Comparison of ENCODE assay signal across 1 cellular context in the genomic region with DNA sequence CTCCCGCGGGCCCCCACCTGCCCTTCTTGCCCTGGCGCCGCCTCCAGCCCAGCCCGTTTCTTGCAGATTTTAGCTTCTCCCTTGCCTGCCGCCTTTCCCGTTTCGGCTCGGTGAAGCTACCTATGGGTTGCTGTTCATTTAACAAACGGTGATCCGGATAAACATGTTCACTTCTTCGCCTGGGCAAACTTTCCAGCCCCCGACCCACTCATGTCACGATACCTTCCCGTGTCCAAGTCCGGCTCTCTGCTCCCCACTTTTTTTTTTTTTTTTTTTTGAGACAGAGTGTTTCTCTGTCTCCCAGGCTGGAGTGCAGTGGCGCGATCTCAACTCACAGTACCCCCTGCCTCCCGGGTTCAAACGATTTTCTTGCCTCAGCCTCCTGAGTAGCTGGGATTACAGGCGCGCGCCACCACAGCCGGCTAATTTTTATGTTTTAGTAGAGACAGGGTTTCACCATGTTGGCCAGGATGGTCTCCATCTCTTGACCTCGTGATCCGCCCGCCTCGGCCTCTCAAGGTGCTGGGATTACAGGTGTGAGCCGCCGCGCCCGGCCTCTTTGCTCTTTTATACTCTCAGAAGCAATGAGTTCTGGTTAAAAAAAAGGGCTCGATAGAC.
TF ChIP-seq lines count a peak whose summit lies in the region.

No MANE protein-coding gene starts in this region.

TF ChIP-seq in GM23338, 12 proteins besides CTCF, POLR2A, EP300 and RAD21 (continued from another document):
- TF ChIP-seq, protein P1, sequence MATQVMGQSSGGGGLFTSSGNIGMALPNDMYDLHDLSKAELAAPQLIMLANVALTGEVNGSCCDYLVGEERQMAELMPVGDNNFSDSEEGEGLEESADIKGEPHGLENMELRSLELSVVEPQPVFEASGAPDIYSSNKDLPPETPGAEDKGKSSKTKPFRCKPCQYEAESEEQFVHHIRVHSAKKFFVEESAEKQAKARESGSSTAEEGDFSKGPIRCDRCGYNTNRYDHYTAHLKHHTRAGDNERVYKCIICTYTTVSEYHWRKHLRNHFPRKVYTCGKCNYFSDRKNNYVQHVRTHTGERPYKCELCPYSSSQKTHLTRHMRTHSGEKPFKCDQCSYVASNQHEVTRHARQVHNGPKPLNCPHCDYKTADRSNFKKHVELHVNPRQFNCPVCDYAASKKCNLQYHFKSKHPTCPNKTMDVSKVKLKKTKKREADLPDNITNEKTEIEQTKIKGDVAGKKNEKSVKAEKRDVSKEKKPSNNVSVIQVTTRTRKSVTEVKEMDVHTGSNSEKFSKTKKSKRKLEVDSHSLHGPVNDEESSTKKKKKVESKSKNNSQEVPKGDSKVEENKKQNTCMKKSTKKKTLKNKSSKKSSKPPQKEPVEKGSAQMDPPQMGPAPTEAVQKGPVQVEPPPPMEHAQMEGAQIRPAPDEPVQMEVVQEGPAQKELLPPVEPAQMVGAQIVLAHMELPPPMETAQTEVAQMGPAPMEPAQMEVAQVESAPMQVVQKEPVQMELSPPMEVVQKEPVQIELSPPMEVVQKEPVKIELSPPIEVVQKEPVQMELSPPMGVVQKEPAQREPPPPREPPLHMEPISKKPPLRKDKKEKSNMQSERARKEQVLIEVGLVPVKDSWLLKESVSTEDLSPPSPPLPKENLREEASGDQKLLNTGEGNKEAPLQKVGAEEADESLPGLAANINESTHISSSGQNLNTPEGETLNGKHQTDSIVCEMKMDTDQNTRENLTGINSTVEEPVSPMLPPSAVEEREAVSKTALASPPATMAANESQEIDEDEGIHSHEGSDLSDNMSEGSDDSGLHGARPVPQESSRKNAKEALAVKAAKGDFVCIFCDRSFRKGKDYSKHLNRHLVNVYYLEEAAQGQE (IDR thresholded peaks at IDR 0.05; ENCODE audit: unreplicated experiment) = no peak
- TF ChIP-seq, protein P2, sequence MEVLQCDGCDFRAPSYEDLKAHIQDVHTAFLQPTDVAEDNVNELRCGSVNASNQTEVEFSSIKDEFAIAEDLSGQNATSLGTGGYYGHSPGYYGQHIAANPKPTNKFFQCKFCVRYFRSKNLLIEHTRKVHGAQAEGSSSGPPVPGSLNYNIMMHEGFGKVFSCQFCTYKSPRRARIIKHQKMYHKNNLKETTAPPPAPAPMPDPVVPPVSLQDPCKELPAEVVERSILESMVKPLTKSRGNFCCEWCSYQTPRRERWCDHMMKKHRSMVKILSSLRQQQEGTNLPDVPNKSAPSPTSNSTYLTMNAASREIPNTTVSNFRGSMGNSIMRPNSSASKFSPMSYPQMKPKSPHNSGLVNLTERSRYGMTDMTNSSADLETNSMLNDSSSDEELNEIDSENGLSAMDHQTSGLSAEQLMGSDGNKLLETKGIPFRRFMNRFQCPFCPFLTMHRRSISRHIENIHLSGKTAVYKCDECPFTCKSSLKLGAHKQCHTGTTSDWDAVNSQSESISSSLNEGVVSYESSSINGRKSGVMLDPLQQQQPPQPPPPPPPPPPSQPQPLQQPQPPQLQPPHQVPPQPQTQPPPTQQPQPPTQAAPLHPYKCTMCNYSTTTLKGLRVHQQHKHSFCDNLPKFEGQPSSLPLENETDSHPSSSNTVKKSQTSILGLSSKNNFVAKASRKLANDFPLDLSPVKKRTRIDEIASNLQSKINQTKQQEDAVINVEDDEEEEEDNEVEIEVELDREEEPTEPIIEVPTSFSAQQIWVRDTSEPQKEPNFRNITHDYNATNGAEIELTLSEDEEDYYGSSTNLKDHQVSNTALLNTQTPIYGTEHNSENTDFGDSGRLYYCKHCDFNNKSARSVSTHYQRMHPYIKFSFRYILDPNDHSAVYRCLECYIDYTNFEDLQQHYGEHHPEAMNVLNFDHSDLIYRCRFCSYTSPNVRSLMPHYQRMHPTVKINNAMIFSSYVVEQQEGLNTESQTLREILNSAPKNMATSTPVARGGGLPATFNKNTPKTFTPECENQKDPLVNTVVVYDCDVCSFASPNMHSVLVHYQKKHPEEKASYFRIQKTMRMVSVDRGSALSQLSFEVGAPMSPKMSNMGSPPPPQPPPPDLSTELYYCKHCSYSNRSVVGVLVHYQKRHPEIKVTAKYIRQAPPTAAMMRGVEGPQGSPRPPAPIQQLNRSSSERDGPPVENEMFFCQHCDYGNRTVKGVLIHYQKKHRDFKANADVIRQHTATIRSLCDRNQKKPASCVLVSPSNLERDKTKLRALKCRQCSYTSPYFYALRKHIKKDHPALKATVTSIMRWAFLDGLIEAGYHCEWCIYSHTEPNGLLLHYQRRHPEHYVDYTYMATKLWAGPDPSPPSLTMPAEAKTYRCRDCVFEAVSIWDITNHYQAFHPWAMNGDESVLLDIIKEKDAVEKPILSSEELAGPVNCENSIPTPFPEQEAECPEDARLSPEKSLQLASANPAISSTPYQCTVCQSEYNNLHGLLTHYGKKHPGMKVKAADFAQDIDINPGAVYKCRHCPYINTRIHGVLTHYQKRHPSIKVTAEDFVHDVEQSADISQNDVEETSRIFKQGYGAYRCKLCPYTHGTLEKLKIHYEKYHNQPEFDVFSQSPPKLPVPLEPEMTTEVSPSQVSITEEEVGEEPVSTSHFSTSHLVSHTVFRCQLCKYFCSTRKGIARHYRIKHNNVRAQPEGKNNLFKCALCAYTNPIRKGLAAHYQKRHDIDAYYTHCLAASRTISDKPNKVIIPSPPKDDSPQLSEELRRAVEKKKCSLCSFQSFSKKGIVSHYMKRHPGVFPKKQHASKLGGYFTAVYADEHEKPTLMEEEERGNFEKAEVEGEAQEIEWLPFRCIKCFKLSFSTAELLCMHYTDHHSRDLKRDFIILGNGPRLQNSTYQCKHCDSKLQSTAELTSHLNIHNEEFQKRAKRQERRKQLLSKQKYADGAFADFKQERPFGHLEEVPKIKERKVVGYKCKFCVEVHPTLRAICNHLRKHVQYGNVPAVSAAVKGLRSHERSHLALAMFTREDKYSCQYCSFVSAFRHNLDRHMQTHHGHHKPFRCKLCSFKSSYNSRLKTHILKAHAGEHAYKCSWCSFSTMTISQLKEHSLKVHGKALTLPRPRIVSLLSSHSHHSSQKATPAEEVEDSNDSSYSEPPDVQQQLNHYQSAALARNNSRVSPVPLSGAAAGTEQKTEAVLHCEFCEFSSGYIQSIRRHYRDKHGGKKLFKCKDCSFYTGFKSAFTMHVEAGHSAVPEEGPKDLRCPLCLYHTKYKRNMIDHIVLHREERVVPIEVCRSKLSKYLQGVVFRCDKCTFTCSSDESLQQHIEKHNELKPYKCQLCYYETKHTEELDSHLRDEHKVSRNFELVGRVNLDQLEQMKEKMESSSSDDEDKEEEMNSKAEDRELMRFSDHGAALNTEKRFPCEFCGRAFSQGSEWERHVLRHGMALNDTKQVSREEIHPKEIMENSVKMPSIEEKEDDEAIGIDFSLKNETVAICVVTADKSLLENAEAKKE (CRISPR knock-in tag; IDR thresholded peaks at IDR 0.05) = no peak
- no peak for TF ChIP-seq ZNF331 (CRISPR knock-in tag; IDR thresholded peaks at IDR 0.05; ENCODE audit: low read depth)
- TF ChIP-seq, protein P3, sequence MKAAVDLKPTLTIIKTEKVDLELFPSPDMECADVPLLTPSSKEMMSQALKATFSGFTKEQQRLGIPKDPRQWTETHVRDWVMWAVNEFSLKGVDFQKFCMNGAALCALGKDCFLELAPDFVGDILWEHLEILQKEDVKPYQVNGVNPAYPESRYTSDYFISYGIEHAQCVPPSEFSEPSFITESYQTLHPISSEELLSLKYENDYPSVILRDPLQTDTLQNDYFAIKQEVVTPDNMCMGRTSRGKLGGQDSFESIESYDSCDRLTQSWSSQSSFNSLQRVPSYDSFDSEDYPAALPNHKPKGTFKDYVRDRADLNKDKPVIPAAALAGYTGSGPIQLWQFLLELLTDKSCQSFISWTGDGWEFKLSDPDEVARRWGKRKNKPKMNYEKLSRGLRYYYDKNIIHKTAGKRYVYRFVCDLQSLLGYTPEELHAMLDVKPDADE (IDR thresholded peaks at IDR 0.05) = no peak
- no peak for TF ChIP-seq EZH2phosphoT487 (IDR thresholded peaks at IDR 0.05; ENCODE audit: unreplicated experiment)
- no peak for TF ChIP-seq STAT1 (IDR thresholded peaks at IDR 0.05; ENCODE audit: unreplicated experiment)
- no peak for TF ChIP-seq POLR2AphosphoS5 (IDR thresholded peaks at IDR 0.05; ENCODE audit: low read depth)
- no peak for TF ChIP-seq NANOG (IDR thresholded peaks at IDR 0.05; ENCODE audit: borderline replicate concordance)
